ENCODE assay signal across 15 cellular contexts in the genomic region with DNA sequence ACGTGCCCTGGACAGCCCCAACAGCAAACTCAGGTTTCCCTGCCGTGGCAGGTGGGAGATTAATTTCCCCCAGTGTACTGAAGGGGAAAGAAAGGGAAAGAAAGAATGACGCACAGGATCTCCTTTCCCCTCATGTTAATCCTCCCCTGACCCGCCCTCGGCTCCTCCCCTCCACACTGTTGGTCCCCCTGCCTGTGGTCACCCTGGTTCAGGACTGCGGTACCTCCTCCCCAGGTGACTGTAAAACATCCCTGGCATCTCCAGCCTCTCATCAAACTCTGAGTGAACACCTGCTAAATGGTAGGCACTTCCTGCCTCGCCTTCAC.
DNase-seq lines count a peak whose midpoint lies in the region; ATAC-seq, FAIRE-seq and TF ChIP-seq lines count a peak whose summit lies in the region.
"Had no signal": no experiment of that assay in that cellular context is flagged by ENCODE, and none has a peak within 500 bp of the region (broad histone marks: within the 10 kb centered on the region; RNA-seq: fewer than 3 reads in every experiment).

No MANE protein-coding gene starts in this region.

- 0 out of 2 replicates have a peak overlapping the region, but pooled peaks have one; percentile 39 for H3K27ac ChIP-seq in GM23338 (ENCODE audit: low read depth)
- H3K27ac ChIP-seq in astrocyte (ENCODE audit: low read depth, low read length), result no peak overlapping the region
- H3K27ac ChIP-seq in caudate nucleus (ENCODE audit: low read depth, low read length), result no peak overlapping the region

- H3K9me2 ChIP-seq in GM23338 (ENCODE audit: insufficient read depth), result no peaks in the 10 kb centered on the region

- no peaks in the 10 kb centered on the region for H3K9me3 Mint-ChIP-seq in GM23338
- H3K9me3 Mint-ChIP-seq in astrocyte (ENCODE audit: unreplicated experiment), result peaks cover 2% of the 10 kb centered on the region
- no peaks in the 10 kb centered on the region for H3K9me3 Mint-ChIP-seq in nephron progenitor cell
- no peaks in the 10 kb centered on the region for H3K9me3 Mint-ChIP-seq in activated T-cell treated with anti-CD3 and anti-CD28 coated beads, Interleukin-2, amount 50 U/mL, for 72 hours
- H3K9me3 Mint-ChIP-seq: CD8-positive, alpha-beta memory T cell; T-cell had no signal

- H4K20me1 ChIP-seq in GM23338 (replicated peaks; ENCODE audit: insufficient read depth), result no peaks in the 10 kb centered on the region
- no peaks in the 10 kb centered on the region for H4K20me1 ChIP-seq in astrocyte (ENCODE audit: insufficient read depth, low read length)

- no peaks in the 10 kb centered on the region for H3K36me3 Mint-ChIP-seq in GM23338 (ENCODE audit: low read depth)
- H3K36me3 Mint-ChIP-seq in astrocyte (ENCODE audit: low read depth, unreplicated experiment), result no peaks in the 10 kb centered on the region
- H3K36me3 Mint-ChIP-seq in nephron progenitor cell (ENCODE audit: low read depth), result no peaks in the 10 kb centered on the region
- H3K36me3 Mint-ChIP-seq in activated T-cell treated with anti-CD3 and anti-CD28 coated beads, Interleukin-2, amount 50 U/mL, for 72 hours (ENCODE audit: insufficient read depth in 2 of 2), result no peaks in the 10 kb centered on the region
- no peaks in the 10 kb centered on the region for H3K36me3 Mint-ChIP-seq in T-helper 17 cell (ENCODE audit: low read depth)
- H3K36me3 Mint-ChIP-seq: CD8-positive, alpha-beta memory T cell; T-cell had no signal

- H3K4me2 ChIP-seq in GM23338 (no peak overlapping the region; the same call in 1 of the 2 replicates), astrocyte (ENCODE audit: low read length) (no peak overlapping the region)

- DNase-seq in GM23338 (ENCODE audit: low spot score) (peak; percentile 48), NCI-H146 (lab: John Stamatoyannopoulos, UW) (peak; percentile 52), astrocyte (ENCODE audit: low read depth) (no peak), nephron progenitor cell (peak; percentile 54), caudate nucleus (lab: John Stamatoyannopoulos, UW) (no peak), T-helper 17 cell (no peak)
- DNase-seq in activated T-cell treated with anti-CD3 and anti-CD28 coated beads, Interleukin-2, amount 50 U/mL, for 72 hours, result no peak
- DNase-seq: BE2C; CD8-positive, alpha-beta memory T cell; EL; IMR-90; NCI-H1694 treated with DMSO at 0.1 percent for 48 hours; NCI-H446 treated with DMSO at 0.1 percent for 48 hours; T-cell had no signal

- H3K4me1 Mint-ChIP-seq in GM23338, result peaks cover 52% of the 10 kb centered on the region
- peaks cover 42% of the 10 kb centered on the region for H3K4me1 Mint-ChIP-seq in astrocyte (ENCODE audit: low read depth, unreplicated experiment)
- H3K4me1 Mint-ChIP-seq in nephron progenitor cell, result peaks cover 73% of the 10 kb centered on the region
- H3K4me1 Mint-ChIP-seq in activated T-cell treated with anti-CD3 and anti-CD28 coated beads, Interleukin-2, amount 50 U/mL, for 72 hours (ENCODE audit: low read depth), result peaks cover 17% of the 10 kb centered on the region
- peaks cover 8% of the 10 kb centered on the region for H3K4me1 Mint-ChIP-seq in T-helper 17 cell

- no peak overlapping the region for H3K9ac ChIP-seq in astrocyte (ENCODE audit: low read length)

- H3K4me3 ChIP-seq in GM23338 (no peak overlapping the region), astrocyte (ENCODE audit: insufficient read depth, low read depth, low read length) (no peak overlapping the region)

- ATAC-seq in GM23338, result peak; percentile 48
- no peak for ATAC-seq in activated T-cell treated with anti-CD3 and anti-CD28 coated beads, Interleukin-2, amount 50 U/mL, for 72 hours (replicated peaks in 1 of 2)
- ATAC-seq in T-helper 17 cell, result no peak
- no peak for ATAC-seq in GM19351 (IDR thresholded peaks at IDR 0.05; ENCODE audit: unreplicated experiment)
- ATAC-seq: T-cell had no signal

- H3K27me3 ChIP-seq in GM23338 (ENCODE audit: insufficient read depth), result no peaks in the 10 kb centered on the region
- no peaks in the 10 kb centered on the region for H3K27me3 ChIP-seq in astrocyte (ENCODE audit: insufficient read depth, low read length)
- H3K27me3 ChIP-seq: BE2C had no signal

- no peak for FAIRE-seq in astrocyte (lab: Jason Lieb, UNC)

- H3K4me1 ChIP-seq in GM23338 (ENCODE audit: insufficient read depth) (peaks cover 43% of the 10 kb centered on the region), astrocyte (ENCODE audit: insufficient read depth, low read length) (peaks cover 33% of the 10 kb centered on the region)

- no peak overlapping the region; the same call in 2 of the 3 replicates for H3K4me3 Mint-ChIP-seq in GM23338
- peak overlapping the region; percentile 35 for H3K4me3 Mint-ChIP-seq in astrocyte (ENCODE audit: unreplicated experiment)
- H3K4me3 Mint-ChIP-seq in nephron progenitor cell, result no peak overlapping the region
- no peak overlapping the region for H3K4me3 Mint-ChIP-seq in activated T-cell treated with anti-CD3 and anti-CD28 coated beads, Interleukin-2, amount 50 U/mL, for 72 hours
- H3K4me3 Mint-ChIP-seq in T-helper 17 cell, result no peak overlapping the region
- H3K4me3 Mint-ChIP-seq: CD8-positive, alpha-beta memory T cell; T-cell had no signal

- H3K36me3 ChIP-seq in GM23338 (ENCODE audit: insufficient read depth), result no peaks in the 10 kb centered on the region
- H3K36me3 ChIP-seq in astrocyte (ENCODE audit: insufficient read depth, low read length), result no peaks in the 10 kb centered on the region
- H3K36me3 ChIP-seq: BE2C had no signal

- H3K9me3 ChIP-seq in astrocyte (ENCODE audit: insufficient read depth, low read depth, low read length) (no peaks in the 10 kb centered on the region), T-helper 17 cell (ENCODE audit: control insufficient read depth, low read length, poor library complexity, severe bottlenecking) (no peaks in the 10 kb centered on the region)
- H3K9me3 ChIP-seq: BE2C had no signal

- TF ChIP-seq CTCF in GM23338 (conservative IDR thresholded peaks at IDR 0.05; ENCODE audit: low read depth in 2 of 2), result no peak
- TF ChIP-seq CTCF in astrocyte (IDR thresholded peaks at IDR 0.05; ENCODE audit: insufficient read depth, low read depth, low read length), result no peak
- TF ChIP-seq CTCF in nephron progenitor cell (IDR thresholded peaks at IDR 0.05), result no peak

- H2AFZ ChIP-seq in GM23338, result no peak overlapping the region
- H2AFZ ChIP-seq in astrocyte (ENCODE audit: low read depth, low read length), result no peak overlapping the region

- peaks cover 13% of the 10 kb centered on the region; the same call in 1 of the 2 replicates for H3F3A ChIP-seq in GM23338 (replicated peaks; ENCODE audit: low read depth)

- H3K79me2 ChIP-seq in GM23338 (replicated peaks; ENCODE audit: insufficient read depth) (peaks cover 34% of the 10 kb centered on the region), astrocyte (ENCODE audit: insufficient read depth, low read length) (no peaks in the 10 kb centered on the region)

- peak overlapping the region; percentile 69; the same call in 1 of the 2 replicates for H3K27ac Mint-ChIP-seq in GM23338
- H3K27ac Mint-ChIP-seq in astrocyte (ENCODE audit: unreplicated experiment), result peak overlapping the region; percentile 72
- H3K27ac Mint-ChIP-seq in nephron progenitor cell, result peak overlapping the region; percentile 42
- H3K27ac Mint-ChIP-seq in activated T-cell treated with anti-CD3 and anti-CD28 coated beads, Interleukin-2, amount 50 U/mL, for 72 hours, result no peak overlapping the region
- no peak overlapping the region for H3K27ac Mint-ChIP-seq in T-helper 17 cell
- H3K27ac Mint-ChIP-seq: CD8-positive, alpha-beta memory T cell; T-cell had no signal

- peaks cover 16% of the 10 kb centered on the region for H3K27me3 Mint-ChIP-seq in GM23338 (ENCODE audit: insufficient read depth, low read depth, poor library complexity)
- no peaks in the 10 kb centered on the region for H3K27me3 Mint-ChIP-seq in astrocyte (ENCODE audit: low read depth, unreplicated experiment)
- H3K27me3 Mint-ChIP-seq in nephron progenitor cell (ENCODE audit: low read depth, poor library complexity), result peaks cover 6% of the 10 kb centered on the region
- H3K27me3 Mint-ChIP-seq in activated T-cell treated with anti-CD3 and anti-CD28 coated beads, Interleukin-2, amount 50 U/mL, for 72 hours (ENCODE audit: low read depth), result peaks cover 31% of the 10 kb centered on the region
- peaks cover 56% of the 10 kb centered on the region for H3K27me3 Mint-ChIP-seq in T-helper 17 cell

Comparison
In these comparisons a context has a peak if more than half of its experiments do, and no peak if none do; other contexts are left out.
1. DNase-seq: peak in GM23338 (single experiment), NCI-H146 (single experiment) and nephron progenitor cell (single experiment); none in astrocyte (single experiment), caudate nucleus (0 of 61), activated T-cell treated with anti-CD3 and anti-CD28 coated beads, Interleukin-2, amount 50 U/mL, for 72 hours (0 of 2) and T-helper 17 cell (0 of 3).
2. H3K27ac Mint-ChIP-seq: peak in GM23338 (single experiment), astrocyte (single experiment) and nephron progenitor cell (single experiment); none in activated T-cell treated with anti-CD3 and anti-CD28 coated beads, Interleukin-2, amount 50 U/mL, for 72 hours (single experiment) and T-helper 17 cell (single experiment).